In the genomic region with DNA sequence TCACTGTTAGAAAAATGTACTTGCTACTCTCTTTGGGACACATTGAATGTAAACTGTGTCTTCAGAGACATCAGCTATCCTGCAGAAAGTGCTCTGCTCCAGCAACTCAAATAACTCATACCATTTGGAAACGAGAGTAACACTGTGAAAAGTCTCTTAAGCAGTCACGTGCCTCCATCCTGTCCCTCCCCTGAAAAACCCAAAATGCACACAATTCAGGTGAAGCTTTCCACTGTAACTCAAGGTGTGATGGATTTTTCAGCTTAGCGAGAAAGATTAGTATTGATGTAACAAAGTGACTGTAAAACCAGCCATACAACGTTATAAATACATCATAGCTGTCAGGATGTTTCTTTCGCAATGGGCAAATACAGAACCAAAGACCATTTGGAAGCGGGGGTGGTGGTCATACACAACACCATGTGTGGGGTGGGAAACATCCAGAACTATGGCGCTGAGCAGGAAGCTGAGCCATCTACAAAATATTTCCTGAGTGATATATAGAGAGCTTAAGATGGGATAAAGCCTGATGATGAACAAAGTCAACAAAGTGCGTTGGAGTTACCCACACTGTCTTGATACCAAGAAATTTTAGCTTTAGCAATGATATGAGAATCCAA, we compare ENCODE assay signal across 13 cellular contexts.
DNase-seq lines count a peak whose midpoint lies in the region; ATAC-seq and TF ChIP-seq lines count a peak whose summit lies in the region.
"Had no signal": no experiment of that assay in that cellular context is flagged by ENCODE, and none has a peak within 500 bp of the region (broad histone marks: within the 10 kb centered on the region; RNA-seq: fewer than 3 reads in every experiment).

No MANE protein-coding gene starts in this region.

- H3K27me3 Mint-ChIP-seq in HFFc6 (ENCODE audit: insufficient read depth): no peaks in the 10 kb centered on the region
- H3K27me3 Mint-ChIP-seq in activated naive CD8-positive, alpha-beta T cell: no peaks in the 10 kb centered on the region
- no peaks in the 10 kb centered on the region for H3K27me3 Mint-ChIP-seq in effector memory CD8-positive, alpha-beta T cell
- H3K27me3 Mint-ChIP-seq: CD8-positive, alpha-beta memory T cell; IgD-negative memory B cell had no signal

- H3K27ac Mint-ChIP-seq in HFFc6: peak overlapping the region; percentile 89
- peak overlapping the region; percentile 75 for H3K27ac Mint-ChIP-seq in activated naive CD8-positive, alpha-beta T cell
- H3K27ac Mint-ChIP-seq in effector memory CD8-positive, alpha-beta T cell: no peak overlapping the region
- H3K27ac Mint-ChIP-seq: IgD-negative memory B cell had no signal

- TF ChIP-seq CTCF in HFFc6 (IDR thresholded peaks at IDR 0.05): no peak
- TF ChIP-seq CTCF in foreskin keratinocyte (conservative IDR thresholded peaks at IDR 0.05): no peak

- H3K27me3 ChIP-seq in foreskin keratinocyte: peaks cover 7% of the 10 kb centered on the region

- 0 out of 2 replicates have a peak, but pooled peaks cover 5% of the 10 kb centered on the region for H3K36me3 Mint-ChIP-seq in HFFc6 (ENCODE audit: low read depth)
- peaks cover 23% of the 10 kb centered on the region for H3K36me3 Mint-ChIP-seq in activated naive CD8-positive, alpha-beta T cell
- no peaks in the 10 kb centered on the region for H3K36me3 Mint-ChIP-seq in effector memory CD8-positive, alpha-beta T cell (ENCODE audit: insufficient read depth)
- H3K36me3 Mint-ChIP-seq: IgD-negative memory B cell had no signal

- DNase-seq in AG08395 (ENCODE audit: low spot score): peak; percentile 38
- peak; percentile 55 for DNase-seq in HFFc6
- peak; percentile 33 to 41 for DNase-seq in foreskin keratinocyte
- DNase-seq in effector memory CD8-positive, alpha-beta T cell: no peak
- no peak for DNase-seq in central memory CD4-positive, alpha-beta T cell
- no peak for DNase-seq in NCI-H82 treated with DMSO at 0.1 percent for 48 hours (lab: John Stamatoyannopoulos, UW; ENCODE audit: unreplicated experiment)
- DNase-seq: activated CD4-positive, alpha-beta T cell treated with anti-CD3 and anti-CD28 coated beads, Interleukin-2, amount 50 U/mL, for 4 hours; activated naive CD4-positive, alpha-beta T cell treated with anti-CD3 and anti-CD28 coated beads, Interleukin-2, amount 50 U/mL, for 16 hours; CD8-positive, alpha-beta memory T cell; NCI-H2081 had no signal

- no peak overlapping the region for H3K27ac ChIP-seq in foreskin keratinocyte

- peaks cover 69% of the 10 kb centered on the region for H3K4me1 Mint-ChIP-seq in HFFc6 (ENCODE audit: low read depth)
- peaks cover 86% of the 10 kb centered on the region for H3K4me1 Mint-ChIP-seq in activated naive CD8-positive, alpha-beta T cell (ENCODE audit: low read depth)
- peaks cover 3 to 11% of the 10 kb centered on the region in 2 donors for H3K4me1 Mint-ChIP-seq in effector memory CD8-positive, alpha-beta T cell (ENCODE audit: low read depth in 2 of 2)

- peak overlapping the region; percentile 49; the same call in 1 of the 2 replicates for H3K4me3 Mint-ChIP-seq in HFFc6
- no peak overlapping the region for H3K4me3 Mint-ChIP-seq in activated naive CD8-positive, alpha-beta T cell
- no peak overlapping the region for H3K4me3 Mint-ChIP-seq in effector memory CD8-positive, alpha-beta T cell
- H3K4me3 Mint-ChIP-seq: CD8-positive, alpha-beta memory T cell; IgD-negative memory B cell had no signal

- H3K4me1 ChIP-seq in foreskin keratinocyte: peaks cover 4% of the 10 kb centered on the region

- no peaks in the 10 kb centered on the region for H3K9me3 Mint-ChIP-seq in HFFc6
- no peaks in the 10 kb centered on the region for H3K9me3 Mint-ChIP-seq in activated naive CD8-positive, alpha-beta T cell (ENCODE audit: low read depth)
- H3K9me3 Mint-ChIP-seq in effector memory CD8-positive, alpha-beta T cell: no peaks in the 10 kb centered on the region
- H3K9me3 Mint-ChIP-seq: CD8-positive, alpha-beta memory T cell; IgD-negative memory B cell had no signal

- ATAC-seq in foreskin keratinocyte (no peak), GM19455 (IDR thresholded peaks at IDR 0.05; ENCODE audit: unreplicated experiment) (no peak)
- no peak for ATAC-seq in effector memory CD8-positive, alpha-beta T cell (replicated peaks)

Comparison
In these comparisons a context has a peak if more than half of its experiments do, and no peak if none do; other contexts are left out.
1. DNase-seq: peak in AG08395 (single experiment), HFFc6 (single experiment) and foreskin keratinocyte (2 of 2); none in effector memory CD8-positive, alpha-beta T cell (0 of 3), central memory CD4-positive, alpha-beta T cell (single experiment) and NCI-H82 treated with DMSO at 0.1 percent for 48 hours (single experiment).
2. H3K27ac Mint-ChIP-seq: peak in HFFc6 (single experiment) and activated naive CD8-positive, alpha-beta T cell (single experiment); none in effector memory CD8-positive, alpha-beta T cell (0 of 2).